2 cellular contexts compared by ENCODE assay signal in genomic region chr14:30996892-30997659, GRCh38.
TF ChIP-seq lines count a peak whose summit lies in the region.

No MANE protein-coding gene starts in this region.

TF ChIP-seq in GM23338, 12 proteins besides CTCF, POLR2A, EP300 and RAD21:
- TF ChIP-seq EZH2phosphoT487 (IDR thresholded peaks at IDR 0.05; ENCODE audit: unreplicated experiment) (no peak), REST (IDR thresholded peaks at IDR 0.05; ENCODE audit: unreplicated experiment) (no peak), EZH2 (IDR thresholded peaks at IDR 0.05; ENCODE audit: low read depth, unreplicated experiment) (no peak), ZNF331 (CRISPR knock-in tag; IDR thresholded peaks at IDR 0.05; ENCODE audit: low read depth) (no peak), ZNF114 (CRISPR knock-in tag; IDR thresholded peaks at IDR 0.05) (no peak), JUNB (IDR thresholded peaks at IDR 0.05; ENCODE audit: unreplicated experiment) (no peak), ETS1 (IDR thresholded peaks at IDR 0.05) (no peak), ZNF462 (CRISPR knock-in tag; IDR thresholded peaks at IDR 0.05) (no peak), CREB1 (CRISPR knock-in tag; IDR thresholded peaks at IDR 0.05; ENCODE audit: low read depth) (no peak), NANOG (IDR thresholded peaks at IDR 0.05; ENCODE audit: borderline replicate concordance) (no peak), STAT1 (IDR thresholded peaks at IDR 0.05; ENCODE audit: unreplicated experiment) (no peak), POLR2AphosphoS5 (IDR thresholded peaks at IDR 0.05; ENCODE audit: low read depth) (no peak)

TF ChIP-seq in HEK293, 187 proteins besides CTCF, POLR2A, EP300 and RAD21:
- TF ChIP-seq SP3 (tag by site-specific recombination; IDR thresholded peaks at IDR 0.05) (no peak), PRDM6 (tag by site-specific recombination; IDR thresholded peaks at IDR 0.05) (no peak), HOXC10 (CRISPR knock-in tag; IDR thresholded peaks at IDR 0.05) (no peak), FEZF1 (tag by site-specific recombination; IDR thresholded peaks at IDR 0.05) (peak; percentile 56), ZBTB8A (tag by site-specific recombination; IDR thresholded peaks at IDR 0.05) (peak; percentile 30; the same call in 1 of the 2 replicates), PRDM1 (tag by site-specific recombination; IDR thresholded peaks at IDR 0.05) (no peak), KLF8 (tag by site-specific recombination; IDR thresholded peaks at IDR 0.05) (no peak), PRDM4 (tag by site-specific recombination; IDR thresholded peaks at IDR 0.05) (no peak), ZNF623 (tag by site-specific recombination; IDR thresholded peaks at IDR 0.05) (no peak), ZNF785 (tag by site-specific recombination; IDR thresholded peaks at IDR 0.05) (no peak)
